Comparison of ENCODE assay signal across 14 cellular contexts in the genomic region with DNA sequence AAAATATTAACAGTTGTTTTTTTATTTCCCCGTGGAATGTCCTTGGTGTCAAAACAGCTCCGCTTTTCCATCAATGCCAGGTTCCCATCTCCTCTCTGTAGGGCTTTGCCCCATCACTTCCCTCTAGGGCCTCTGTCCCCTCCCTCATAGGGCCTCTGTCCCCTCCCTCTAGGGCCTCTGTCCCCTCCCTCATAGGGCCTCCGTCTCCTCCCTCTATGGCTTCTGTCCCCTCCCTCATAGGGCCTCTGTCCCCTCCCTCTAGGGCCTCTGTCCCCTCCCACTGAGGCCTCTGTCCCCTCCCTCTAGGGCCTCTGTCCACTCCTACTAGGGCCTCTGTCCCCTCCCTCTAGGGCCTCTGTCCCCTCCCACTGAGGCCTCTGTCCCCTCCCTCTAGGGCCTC. TPM values are rescaled to one million over a fixed set of nuclear protein-coding genes. Genes with fewer than 3 reads are reported as not detected.
DNase-seq lines count a peak whose midpoint lies in the region; ATAC-seq, FAIRE-seq and TF ChIP-seq lines count a peak whose summit lies in the region.
"Not testable (repeated sequence)": the region's sequence is repeated elsewhere in the genome, so short reads cannot be mapped to it uniquely, and the experiment has no call there.
"Had no signal": no experiment of that assay in that cellular context is flagged by ENCODE, and none has a peak within 500 bp of the region (broad histone marks: within the 10 kb centered on the region; RNA-seq: fewer than 3 reads in every experiment).

No MANE protein-coding gene starts in this region.

- TF ChIP-seq CTCF in WTC11 (IDR thresholded peaks at IDR 0.05); K562 (IDR thresholded peaks at IDR 0.05 in 2 of 3, conservative IDR thresholded peaks at IDR 0.05 in 1 of 3; ENCODE audit: insufficient read depth in 2 of 3, low read depth in 1 of 3, low read length in 3 of 3): not testable (repeated sequence)

- 13% methylated on average over 2 of the region's 3 CpGs for WGBS in K562 (ENCODE audit: insufficient coverage, low coverage, missing lambda C conversion rate)

- H3K36me3 ChIP-seq in K562 (ENCODE audit: control insufficient read depth, insufficient read depth, low read length), result not testable (repeated sequence)

- not testable (repeated sequence) for H3K27ac Mint-ChIP-seq in WTC11; activated T-cell treated with anti-CD3 and anti-CD28 coated beads, Interleukin-2, amount 50 U/mL, for 72 hours; natural killer cell treated with Interleukin-12 subunit alpha and Interleukin-12 subunit beta and Interleukin-15 and Interleukin-18, amount 100 ng/mL, for 72 hours; stimulated activated effector memory CD8-positive, alpha-beta T cell treated with anti-CD3 and anti-CD28 coated beads, Interleukin-12 subunit alpha, Interleukin-12 subunit beta, amount 100 ng/mL, for 72 hours
- H3K27ac Mint-ChIP-seq in activated CD4-positive, alpha-beta memory T cell treated with anti-CD3 and anti-CD28 coated beads for 36 hours, result peak overlapping the region; percentile 72

- not testable (repeated sequence) for TF ChIP-seq POLR2A in K562 (conservative IDR thresholded peaks at IDR 0.05)

- not testable (repeated sequence) for H2AFZ ChIP-seq in K562 (ENCODE audit: low read depth, low read length)

- not testable (repeated sequence) for H3K4me3 ChIP-seq in K562

- not testable (repeated sequence) for H4K20me1 ChIP-seq in K562 (replicated peaks; ENCODE audit: control insufficient read depth, insufficient read depth, low read length)

- FAIRE-seq in K562 (lab: Jason Lieb, UNC), result not testable (repeated sequence)

- not testable (repeated sequence) for H3K9ac ChIP-seq in K562 (ENCODE audit: insufficient read depth in 1 of 2, low read depth in 2 of 2, low read length in 2 of 2)

- not testable (repeated sequence) for H3K27me3 Mint-ChIP-seq in WTC11 (ENCODE audit: low read depth); activated CD4-positive, alpha-beta memory T cell treated with anti-CD3 and anti-CD28 coated beads for 36 hours; activated T-cell treated with anti-CD3 and anti-CD28 coated beads, Interleukin-2, amount 50 U/mL, for 72 hours (ENCODE audit: low read depth)
- H3K27me3 Mint-ChIP-seq in natural killer cell treated with Interleukin-12 subunit alpha and Interleukin-12 subunit beta and Interleukin-15 and Interleukin-18, amount 100 ng/mL, for 72 hours, result peaks cover 20 to 24% of the 10 kb centered on the region in 2 donors

- H3K9me3 ChIP-seq in K562 (replicated peaks; ENCODE audit: control insufficient read depth, insufficient read depth, low read depth, low read length), result not testable (repeated sequence)

- H3K36me3 Mint-ChIP-seq in WTC11; activated CD4-positive, alpha-beta memory T cell treated with anti-CD3 and anti-CD28 coated beads for 36 hours: not testable (repeated sequence)
- H3K36me3 Mint-ChIP-seq in activated T-cell treated with anti-CD3 and anti-CD28 coated beads, Interleukin-2, amount 50 U/mL, for 72 hours (ENCODE audit: insufficient read depth in 2 of 2), result peaks cover 7 to 16% of the 10 kb centered on the region in 2 donors
- peaks cover 23% of the 10 kb centered on the region for H3K36me3 Mint-ChIP-seq in natural killer cell treated with Interleukin-12 subunit alpha and Interleukin-12 subunit beta and Interleukin-15 and Interleukin-18, amount 100 ng/mL, for 72 hours
- H3K36me3 Mint-ChIP-seq in stimulated activated effector memory CD8-positive, alpha-beta T cell treated with anti-CD3 and anti-CD28 coated beads, Interleukin-12 subunit alpha, Interleukin-12 subunit beta, amount 100 ng/mL, for 72 hours, result peaks cover 30% of the 10 kb centered on the region

- H3K4me1 Mint-ChIP-seq in WTC11, result not testable (repeated sequence)
- H3K4me1 Mint-ChIP-seq in activated CD4-positive, alpha-beta memory T cell treated with anti-CD3 and anti-CD28 coated beads for 36 hours (ENCODE audit: low read depth), result peaks cover 52% of the 10 kb centered on the region
- H3K4me1 Mint-ChIP-seq in activated T-cell treated with anti-CD3 and anti-CD28 coated beads, Interleukin-2, amount 50 U/mL, for 72 hours (ENCODE audit: low read depth), result peaks cover 61% of the 10 kb centered on the region
- H3K4me1 Mint-ChIP-seq in natural killer cell treated with Interleukin-12 subunit alpha and Interleukin-12 subunit beta and Interleukin-15 and Interleukin-18, amount 100 ng/mL, for 72 hours (ENCODE audit: low read depth in 2 of 2), result peaks cover 0 to 44% of the 10 kb centered on the region in 2 donors
- H3K4me1 Mint-ChIP-seq in stimulated activated effector memory CD8-positive, alpha-beta T cell treated with anti-CD3 and anti-CD28 coated beads, Interleukin-12 subunit alpha, Interleukin-12 subunit beta, amount 100 ng/mL, for 72 hours, result peaks cover 63% of the 10 kb centered on the region

- not testable (repeated sequence) for H3K4me1 ChIP-seq in K562 (replicated peaks in 1 of 2; ENCODE audit: control insufficient read depth in 2 of 2, insufficient read depth in 2 of 2, low read length in 2 of 2)

- peaks cover 10 to 18% of the 10 kb centered on the region in 2 experiments; a peak in 4 of 5 replicates for H3K27me3 ChIP-seq in K562 (ENCODE audit: control insufficient read depth in 2 of 2, insufficient read depth in 2 of 2, low read length in 2 of 2)

- not testable (repeated sequence) for H3K9me1 ChIP-seq in K562 (ENCODE audit: control insufficient read depth, insufficient read depth, low read length)

- CTCF ChIA-PET in WTC11 (lab: Charles Lee), result interaction anchor here (1.2 kb wide), 1 partner anchor 10 kb away, joined by 3 read pairs; no protein-coding TSS in a partner anchor
- CTCF ChIA-PET in activated CD4-positive, alpha-beta memory T cell treated with anti-CD3 and anti-CD28 coated beads for 36 hours (lab: Charles Lee); K562 (lab: Yijun Ruan, JAX; ENCODE audit: low intra/inter-chr PET ratio): not testable (repeated sequence)

- peaks cover 14% of the 10 kb centered on the region for H3K9me3 Mint-ChIP-seq in WTC11
- peaks cover 16% of the 10 kb centered on the region for H3K9me3 Mint-ChIP-seq in activated CD4-positive, alpha-beta memory T cell treated with anti-CD3 and anti-CD28 coated beads for 36 hours
- H3K9me3 Mint-ChIP-seq in activated T-cell treated with anti-CD3 and anti-CD28 coated beads, Interleukin-2, amount 50 U/mL, for 72 hours, result peaks cover 2 to 12% of the 10 kb centered on the region in 2 donors
- H3K9me3 Mint-ChIP-seq in natural killer cell treated with Interleukin-12 subunit alpha and Interleukin-12 subunit beta and Interleukin-15 and Interleukin-18, amount 100 ng/mL, for 72 hours; stimulated activated effector memory CD8-positive, alpha-beta T cell treated with anti-CD3 and anti-CD28 coated beads, Interleukin-12 subunit alpha, Interleukin-12 subunit beta, amount 100 ng/mL, for 72 hours: not testable (repeated sequence)

- intact Hi-C loops in activated CD4-positive, alpha-beta memory T cell treated with anti-CD3 and anti-CD28 coated beads for 36 hours (cut with micrococcal nuclease); K562 (cut with micrococcal nuclease): not testable (repeated sequence)

- not testable (repeated sequence) for TF ChIP-seq RAD21 in K562 (CRISPR knock-in tag; conservative IDR thresholded peaks at IDR 0.05 in 1 of 2, IDR thresholded peaks at IDR 0.05 in 1 of 2)

- not testable (repeated sequence) for H3K4me2 ChIP-seq in K562 (ENCODE audit: insufficient read depth, low read length)

- not testable (repeated sequence) for TF ChIP-seq EP300 in K562 (IDR thresholded peaks at IDR 0.05; ENCODE audit: low read length)

- BruUV-seq in K562 (replicated peaks; lab: Mats Ljungman, UMichigan), result not testable (repeated sequence)

- H3K79me2 ChIP-seq in K562 (ENCODE audit: control insufficient read depth, insufficient read depth, low read length), result not testable (repeated sequence)

- DNase-seq in NAMALWA (ENCODE audit: low spot score) (peak; percentile 66), K562 (ENCODE audit: extremely low read depth in 1 of 4, low spot score in 3 of 4) (peak; percentile 18 to 44 (median 22))
- not testable (repeated sequence) for DNase-seq in WTC11 (ENCODE audit: low spot score); natural killer cell treated with Interleukin-12 subunit alpha and Interleukin-12 subunit beta and Interleukin-15 and Interleukin-18, amount 100 ng/mL, for 72 hours (ENCODE audit: low spot score); stimulated activated effector memory CD8-positive, alpha-beta T cell treated with anti-CD3 and anti-CD28 coated beads, Interleukin-12 subunit alpha, Interleukin-12 subunit beta, amount 100 ng/mL, for 72 hours (ENCODE audit: low spot score in 2 of 2)
- peak; percentile 52 for DNase-seq in activated CD4-positive, alpha-beta memory T cell treated with anti-CD3 and anti-CD28 coated beads for 36 hours
- DNase-seq in activated T-cell treated with anti-CD3 and anti-CD28 coated beads, Interleukin-2, amount 50 U/mL, for 72 hours, result peak; percentile 53 to 58

- peak; percentile 41 for ATAC-seq in WTC11
- ATAC-seq in activated T-cell treated with anti-CD3 and anti-CD28 coated beads, Interleukin-2, amount 50 U/mL, for 72 hours (replicated peaks in 1 of 2), result peak; percentile 58 to 60
- ATAC-seq in K562, result peak; percentile 94
- ATAC-seq in natural killer cell treated with Interleukin-12 subunit alpha and Interleukin-12 subunit beta and Interleukin-15 and Interleukin-18, amount 100 ng/mL, for 72 hours, result peak in 1 of 2 donors; percentile 50
- ATAC-seq in stimulated activated effector memory CD8-positive, alpha-beta T cell treated with anti-CD3 and anti-CD28 coated beads, Interleukin-12 subunit alpha, Interleukin-12 subunit beta, amount 100 ng/mL, for 72 hours, result peak; percentile 45

- in situ Hi-C loops in K562 (cut with MboI), result not testable (repeated sequence)

- not testable (repeated sequence) for H3K4me3 Mint-ChIP-seq in WTC11; stimulated activated effector memory CD8-positive, alpha-beta T cell treated with anti-CD3 and anti-CD28 coated beads, Interleukin-12 subunit alpha, Interleukin-12 subunit beta, amount 100 ng/mL, for 72 hours
- H3K4me3 Mint-ChIP-seq in activated CD4-positive, alpha-beta memory T cell treated with anti-CD3 and anti-CD28 coated beads for 36 hours, result peak overlapping the region; percentile 28
- H3K4me3 Mint-ChIP-seq in activated T-cell treated with anti-CD3 and anti-CD28 coated beads, Interleukin-2, amount 50 U/mL, for 72 hours, result peak overlapping the region; percentile 35 to 56
- peak overlapping the region; percentile 60 for H3K4me3 Mint-ChIP-seq in natural killer cell treated with Interleukin-12 subunit alpha and Interleukin-12 subunit beta and Interleukin-15 and Interleukin-18, amount 100 ng/mL, for 72 hours

- H3K27ac ChIP-seq in K562 (ENCODE audit: extremely low read depth, low read depth, low read length), result not testable (repeated sequence)

- POLR2A ChIA-PET in WTC11 (lab: Charles Lee); activated CD4-positive, alpha-beta memory T cell treated with anti-CD3 and anti-CD28 coated beads for 36 hours (lab: Charles Lee); K562 (lab: Yijun Ruan, JAX): not testable (repeated sequence)

RNA-seq across cellular contexts. Expression of a gene that starts 47.6 kb away (rescaled TPM):
- total RNA-seq in WTC11 (2021), result not detected in 3 replicates
- total RNA-seq in activated CD4-positive, alpha-beta memory T cell treated with anti-CD3 and anti-CD28 coated beads for 36 hours, result not detected
- total RNA-seq in activated T-cell treated with anti-CD3 and anti-CD28 coated beads, Interleukin-2, amount 50 U/mL, for 72 hours, result not detected
- not detected in 2 replicates for total RNA-seq in K562 (2011; cell fraction: chromatin; rRNA removed; ENCODE audit: low replicate concordance)
- not detected in 2 replicates for total RNA-seq in K562 (2011; cell fraction: nucleolus; rRNA removed)
- not detected in 2 replicates for total RNA-seq in K562 (2011; cell fraction: nucleoplasm; rRNA removed)
- total RNA-seq in K562 (2014; rRNA removed), result not detected in 2 replicates
- not detected in 2 replicates for total RNA-seq in K562 (2014; rRNA removed; fragmentation: Illumina TruSeq; extraction: Trizol)
- total RNA-seq in K562 (2015; rRNA removed; fragmentation: Illumina TruSeq; extraction: Trizol), result not detected in 2 replicates
- not detected in 2 replicates for total RNA-seq in K562 (2021)
- polyA plus RNA-seq in K562 (2011; rRNA removed), result not detected in 2 replicates
- polyA plus RNA-seq in K562 (2011; cell fraction: cytosol; rRNA removed), result not detected in 2 replicates
- polyA plus RNA-seq in K562 (2011; cell fraction: nucleus; rRNA removed), result not detected in 2 replicates
- not detected in 2 replicates for polyA plus RNA-seq in K562 (2012)
- not detected in 2 replicates for polyA plus RNA-seq in K562 (2014; fragmentation: Illumina TruSeq; extraction: Trizol)
- polyA plus RNA-seq in K562 (2014; fragmentation: Nextera tagmentation; extraction: Ambion mirVana), result not detected
- polyA plus RNA-seq in K562 (2014; rRNA removed), result not detected in 2 replicates
- polyA minus RNA-seq in K562 (2011; rRNA and poly(A)+ RNA removed), result not detected in 2 replicates
- polyA minus RNA-seq in K562 (2011; cell fraction: cytosol; rRNA and poly(A)+ RNA removed), result not detected in 2 replicates
- polyA minus RNA-seq in K562 (2011; cell fraction: nucleus; rRNA and poly(A)+ RNA removed), result not detected in 2 replicates
- total RNA-seq in natural killer cell treated with Interleukin-12 subunit alpha and Interleukin-12 subunit beta and Interleukin-15 and Interleukin-18, amount 100 ng/mL, for 72 hours, result not detected
- total RNA-seq: A172; A673; Calu3; CD4-positive, alpha-beta memory T cell; Daoy; G401 had no signal
- polyA plus RNA-seq: BJ; CD4-positive, alpha-beta memory T cell had no signal
